8 cellular contexts compared by ENCODE assay signal in genomic region chr1:231337043-231337471, GRCh38. TPM values are rescaled to one million over a fixed set of nuclear protein-coding genes. Genes with fewer than 3 reads are reported as not detected.
DNase-seq lines count a peak whose midpoint lies in the region; ATAC-seq, FAIRE-seq and TF ChIP-seq lines count a peak whose summit lies in the region.

No MANE protein-coding gene starts in this region.

- H3K27ac Mint-ChIP-seq in Caco-2 (ENCODE audit: unreplicated experiment) (peak overlapping the region; percentile 98), endothelial cell (ENCODE audit: unreplicated experiment) (peak overlapping the region; percentile 63)
- peak overlapping the region; percentile 97 to 98 for H3K27ac Mint-ChIP-seq in natural killer cell treated with Interleukin-12 subunit alpha and Interleukin-12 subunit beta and Interleukin-15 and Interleukin-18, amount 100 ng/mL, for 72 hours

- H3K27me3 ChIP-seq in Caco-2 (replicated peaks; ENCODE audit: control insufficient read depth, insufficient read depth, low read length), result no peaks in the 10 kb centered on the region
- H3K27me3 ChIP-seq in GM23248 (replicated peaks; ENCODE audit: insufficient read depth), result no peaks in the 10 kb centered on the region

- no peaks in the 10 kb centered on the region for H3K9me3 Mint-ChIP-seq in Caco-2 (ENCODE audit: unreplicated experiment)
- H3K9me3 Mint-ChIP-seq in endothelial cell (ENCODE audit: unreplicated experiment), result no peaks in the 10 kb centered on the region
- no peaks in the 10 kb centered on the region for H3K9me3 Mint-ChIP-seq in natural killer cell treated with Interleukin-12 subunit alpha and Interleukin-12 subunit beta and Interleukin-15 and Interleukin-18, amount 100 ng/mL, for 72 hours

- H3K4me3 ChIP-seq in Caco-2 (ENCODE audit: low read depth, low read length), result peak overlapping the region; percentile 88
- H3K4me3 ChIP-seq in GM23248, result peak overlapping the region; percentile 98

- H3K36me3 Mint-ChIP-seq in Caco-2 (ENCODE audit: insufficient read depth, unreplicated experiment) (peaks cover 41% of the 10 kb centered on the region), endothelial cell (ENCODE audit: low read depth, unreplicated experiment) (peaks cover 14% of the 10 kb centered on the region)
- H3K36me3 Mint-ChIP-seq in natural killer cell treated with Interleukin-12 subunit alpha and Interleukin-12 subunit beta and Interleukin-15 and Interleukin-18, amount 100 ng/mL, for 72 hours, result peaks cover 27% of the 10 kb centered on the region

- H3K4me1 Mint-ChIP-seq in Caco-2 (ENCODE audit: low read depth, unreplicated experiment) (peaks cover 25% of the 10 kb centered on the region), endothelial cell (ENCODE audit: unreplicated experiment) (peaks cover 46% of the 10 kb centered on the region)
- peaks cover 40 to 53% of the 10 kb centered on the region in 2 donors for H3K4me1 Mint-ChIP-seq in natural killer cell treated with Interleukin-12 subunit alpha and Interleukin-12 subunit beta and Interleukin-15 and Interleukin-18, amount 100 ng/mL, for 72 hours (ENCODE audit: low read depth in 2 of 2)

- in situ Hi-C loops in GM23248 (cut with MboI), result no loop called here

- no peaks in the 10 kb centered on the region for H3F3A ChIP-seq in GM23248 (ENCODE audit: insufficient read depth)

- intact Hi-C loops in Caco-2 (cut with micrococcal nuclease; ENCODE audit: unreplicated experiment), result no loop called here

- peaks cover 94% of the 10 kb centered on the region for H3K79me2 ChIP-seq in GM23248 (ENCODE audit: insufficient read depth)

- no peak for ATAC-seq in natural killer cell treated with Interleukin-12 subunit alpha and Interleukin-12 subunit beta and Interleukin-15 and Interleukin-18, amount 100 ng/mL, for 72 hours

- TF ChIP-seq CTCF in Caco-2 (IDR thresholded peaks at IDR 0.05; ENCODE audit: insufficient read depth in 1 of 2, low read depth in 1 of 2, low read length in 1 of 2, severe bottlenecking in 1 of 2, unreplicated experiment in 1 of 2) (no peak), endothelial cell (IDR thresholded peaks at IDR 0.05; ENCODE audit: unreplicated experiment) (no peak)

- BruUV-seq in Caco-2 (replicated peaks; lab: Mats Ljungman, UMichigan), result no TSS peak

- WGBS in GM23248 (ENCODE audit: low coverage in 1 of 2, low lambda C conversion rate in 2 of 2, missing lambda C conversion rate in 2 of 2), 2 experiments, result 0 to 1% methylated on average over 21 to 23 of the region's 32 CpGs

- peaks cover 6% of the 10 kb centered on the region for H3K4me1 ChIP-seq in Caco-2
- H3K4me1 ChIP-seq in GM23248 (ENCODE audit: insufficient read depth), result peaks cover 47% of the 10 kb centered on the region

- no peaks in the 10 kb centered on the region for H3K9me3 ChIP-seq in Caco-2
- H3K9me3 ChIP-seq in GM23248 (ENCODE audit: low read depth), result no peaks in the 10 kb centered on the region

- H2AFZ ChIP-seq in GM23248, result peak overlapping the region; percentile 94

- TF ChIP-seq POLR2A in erythroblast (IDR thresholded peaks at IDR 0.05; ENCODE audit: low read length), result no peak

- H3K4me3 Mint-ChIP-seq in Caco-2 (ENCODE audit: unreplicated experiment) (peak overlapping the region; percentile 98), endothelial cell (ENCODE audit: unreplicated experiment) (peak overlapping the region; percentile 98)
- H3K4me3 Mint-ChIP-seq in natural killer cell treated with Interleukin-12 subunit alpha and Interleukin-12 subunit beta and Interleukin-15 and Interleukin-18, amount 100 ng/mL, for 72 hours, result peak overlapping the region; percentile 96

- peak overlapping the region; percentile 97 for H3K4me2 ChIP-seq in GM23248 (ENCODE audit: unreplicated experiment)

- DNase-seq in Caco-2, result no peak
- DNase-seq in GM23248, result no peak
- DNase-seq in RPMI8226, result peak; percentile 25
- no peak for DNase-seq in endothelial cell (ENCODE audit: low spot score)
- peak; percentile 70 for DNase-seq in natural killer cell treated with Interleukin-12 subunit alpha and Interleukin-12 subunit beta and Interleukin-15 and Interleukin-18, amount 100 ng/mL, for 72 hours (ENCODE audit: low spot score)
- no peak for DNase-seq in HTR-8/SVneo (ENCODE audit: insufficient read length, low spot score)
- DNase-seq in NCI-H187 treated with DMSO at 0.1 percent for 48 hours (lab: John Stamatoyannopoulos, UW), result no peak
- no peak for DNase-seq in erythroblast (lab: John Stamatoyannopoulos, UW)

- H3K27ac ChIP-seq in GM23248, result peak overlapping the region; percentile 98

- H4K20me1 ChIP-seq in GM23248 (ENCODE audit: insufficient read depth), result peaks cover 24% of the 10 kb centered on the region; the same call in 1 of the 2 replicates

- POLR2A ChIA-PET in Caco-2 (lab: Charles Lee), result interaction anchor here (0.7 to 1.4 kb wide), 2 partner anchors 84 to 191 kb away, joined by 4 to 10 read pairs; partner anchors contain the start of gene TSNAX

- H3K27me3 Mint-ChIP-seq in Caco-2 (ENCODE audit: insufficient read depth, unreplicated experiment) (peaks cover 2% of the 10 kb centered on the region), endothelial cell (ENCODE audit: unreplicated experiment) (peaks cover 16% of the 10 kb centered on the region)
- no peaks in the 10 kb centered on the region for H3K27me3 Mint-ChIP-seq in natural killer cell treated with Interleukin-12 subunit alpha and Interleukin-12 subunit beta and Interleukin-15 and Interleukin-18, amount 100 ng/mL, for 72 hours

- no peaks in the 10 kb centered on the region for H3K9me2 ChIP-seq in GM23248 (ENCODE audit: insufficient read depth)

- peak overlapping the region; percentile 94 for H3K9ac ChIP-seq in GM23248

- no peak for FAIRE-seq in HTR-8/SVneo (lab: Jason Lieb, UNC)

- H3K36me3 ChIP-seq in Caco-2 (ENCODE audit: control insufficient read depth, insufficient read depth, low read length) (no peaks in the 10 kb centered on the region), GM23248 (ENCODE audit: low read depth) (peaks cover 4% of the 10 kb centered on the region; the same call in 1 of the 2 replicates)

- CTCF ChIA-PET in Caco-2 (lab: Charles Lee), result interaction anchor here (1.0 to 1.6 kb wide), 3 partner anchors 247 to 468 kb away, joined by 3 to 4 read pairs (median 3); no protein-coding TSS in a partner anchor

RNA-seq across cellular contexts. Expression of gene EXOC8, which starts 0.6 kb away (rescaled TPM):
- total RNA-seq in Caco-2 (2022) (17.2 and 18.3 TPM in 2 replicates), endothelial cell (ENCODE audit: unreplicated experiment) (11.6 TPM)
- 12.4 and 14.6 TPM in 2 replicates for total RNA-seq in GM23248 (2014; rRNA removed; shearing (Covaris generic))
- 3.2 and 3.9 TPM in 2 replicates for polyA plus RNA-seq in GM23248 (2016; fragmentation: Nextera tagmentation; extraction: Ambion mirVana)
- total RNA-seq in natural killer cell treated with Interleukin-12 subunit alpha and Interleukin-12 subunit beta and Interleukin-15 and Interleukin-18, amount 100 ng/mL, for 72 hours, result 10 to 100 TPM; 20.2 to 25.2 TPM

RNA-seq across cellular contexts. Expression of gene SPRTN, which starts 1.0 kb away (rescaled TPM):
- 21.3 and 24.9 TPM in 2 replicates for total RNA-seq in Caco-2 (2022)
- 8.3 and 15.9 TPM in 2 replicates for total RNA-seq in GM23248 (2014; rRNA removed; shearing (Covaris generic))
- 9.3 and 10.4 TPM in 2 replicates for polyA plus RNA-seq in GM23248 (2016; fragmentation: Nextera tagmentation; extraction: Ambion mirVana)
- 13.5 TPM for total RNA-seq in endothelial cell (ENCODE audit: unreplicated experiment)
- total RNA-seq in natural killer cell treated with Interleukin-12 subunit alpha and Interleukin-12 subunit beta and Interleukin-15 and Interleukin-18, amount 100 ng/mL, for 72 hours, result 10 to 100 TPM; 16.0 to 23.1 TPM

Comparison
In these comparisons a context has a peak if more than half of its experiments do, and no peak if none do; other contexts are left out.
1. DNase-seq: peak in RPMI8226 (single experiment) and natural killer cell treated with Interleukin-12 subunit alpha and Interleukin-12 subunit beta and Interleukin-15 and Interleukin-18, amount 100 ng/mL, for 72 hours (single experiment); none in Caco-2 (0 of 2), GM23248 (single experiment), endothelial cell (single experiment), HTR-8/SVneo (single experiment), NCI-H187 treated with DMSO at 0.1 percent for 48 hours (single experiment) and erythroblast (0 of 2).
2. Peak in every context shown above with its lines, with median percentiles within 50 percentile points of each other: H3K27ac Mint-ChIP-seq and H3K4me3 Mint-ChIP-seq.